10 cellular contexts compared by ENCODE assay signal in the genomic region with DNA sequence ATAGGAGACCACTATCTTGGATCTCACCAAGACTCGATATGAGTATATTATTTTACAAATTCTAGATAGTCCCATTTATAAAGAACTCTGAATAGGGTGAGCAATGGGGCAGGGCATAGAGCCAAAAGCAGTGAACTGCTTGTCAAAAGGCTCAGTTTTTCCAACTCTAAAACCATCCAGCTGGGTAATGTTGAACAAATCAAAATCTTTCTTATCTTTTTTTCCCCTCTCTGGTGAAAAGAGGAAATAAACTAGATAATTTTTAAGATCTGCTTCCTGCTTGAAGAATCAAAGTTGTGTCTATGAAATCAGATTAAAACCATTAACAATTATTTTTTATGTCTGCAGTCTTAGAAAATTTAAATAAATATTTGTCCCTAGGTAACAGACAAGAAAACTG.
DNase-seq lines count a peak whose midpoint lies in the region; ATAC-seq and TF ChIP-seq lines count a peak whose summit lies in the region.
"Had no signal": no experiment of that assay in that cellular context is flagged by ENCODE, and none has a peak within 500 bp of the region (broad histone marks: within the 10 kb centered on the region; RNA-seq: fewer than 3 reads in every experiment).

No MANE protein-coding gene starts in this region.

- H3K27ac ChIP-seq in PC-9 (peak overlapping the region; percentile 77), esophagus muscularis mucosa (replicated peaks in 1 of 4) (peak overlapping the region; percentile 67 to 81 (median 78))

- no peaks in the 10 kb centered on the region for H3K9me2 ChIP-seq in PC-9 (ENCODE audit: insufficient read depth)

- BruUV-seq in PC-9 (replicated peaks; lab: Mats Ljungman, UMichigan) = no TSS peak

- ATAC-seq in omental fat pad (ENCODE audit: low FRiP score) (peak; percentile 39), HG02763 (IDR thresholded peaks at IDR 0.05; ENCODE audit: unreplicated experiment) (no peak), left lobe of liver (no peak), GM21737 (IDR thresholded peaks at IDR 0.05; ENCODE audit: unreplicated experiment) (no peak)

- H3K9me3 ChIP-seq in PC-9 (ENCODE audit: insufficient read depth, low read depth) = no peaks in the 10 kb centered on the region; the same call in 1 of the 2 replicates
- no peaks in the 10 kb centered on the region for H3K9me3 ChIP-seq in esophagus muscularis mucosa

- H3K4me3 ChIP-seq in AG10803 (ENCODE audit: low read length) = no peak overlapping the region
- no peak overlapping the region for H3K4me3 ChIP-seq in PC-9
- no peak overlapping the region for H3K4me3 ChIP-seq in esophagus muscularis mucosa

- peak overlapping the region; percentile 37 for H3K4me2 ChIP-seq in PC-9

- peak; percentile 41 for DNase-seq in AG10803 (ENCODE audit: low read depth)
- no peak for DNase-seq in PC-9
- no peak for DNase-seq in esophagus muscularis mucosa (ENCODE audit: extremely low spot score)
- DNase-seq in omental fat pad (ENCODE audit: low spot score) = no peak
- DNase-seq in left lobe of liver (ENCODE audit: low spot score) = no peak
- no peak for DNase-seq in GOT3 (lab: John Stamatoyannopoulos, UW)
- DNase-seq: NCI-H1436 treated with DMSO at 0.1 percent for 48 hours, T-helper 2 cell had no signal

- no peak overlapping the region for H2AFZ ChIP-seq in PC-9

- TF ChIP-seq CTCF in AG10803 (conservative IDR thresholded peaks at IDR 0.05; ENCODE audit: low read length) = no peak
- no peak for TF ChIP-seq CTCF in PC-9 (conservative IDR thresholded peaks at IDR 0.05)
- no peak for TF ChIP-seq CTCF in esophagus muscularis mucosa (IDR thresholded peaks at IDR 0.05)
- TF ChIP-seq CTCF in omental fat pad (IDR thresholded peaks at IDR 0.05) = no peak

- no peaks in the 10 kb centered on the region for H3K79me2 ChIP-seq in PC-9 (ENCODE audit: low read depth)

- no peak for TF ChIP-seq POLR2A in esophagus muscularis mucosa (IDR thresholded peaks at IDR 0.05; ENCODE audit: low read depth)

- POLR2A ChIA-PET in PC-9 (lab: Charles Lee; ENCODE audit: unreplicated experiment) = no interaction called here

- 50% methylated on average over 1 of the region's 1 CpG for WGBS in esophagus muscularis mucosa

- TF ChIP-seq EP300 in esophagus muscularis mucosa (IDR thresholded peaks at IDR 0.05) = no peak

- no peaks in the 10 kb centered on the region for H3K27me3 ChIP-seq in PC-9 (ENCODE audit: insufficient read depth, low read depth)
- H3K27me3 ChIP-seq in esophagus muscularis mucosa = no peaks in the 10 kb centered on the region

- H3K36me3 ChIP-seq in PC-9 (ENCODE audit: low read depth) = no peaks in the 10 kb centered on the region
- no peaks in the 10 kb centered on the region for H3K36me3 ChIP-seq in esophagus muscularis mucosa

- intact Hi-C loops in PC-9 (cut with micrococcal nuclease; ENCODE audit: unreplicated experiment) = no loop called here
- intact Hi-C loops in esophagus muscularis mucosa (cut with DNase I) = loop anchor here (5.0 kb wide), 1 partner anchor 67 kb away; no protein-coding TSS in a partner anchor

- peaks cover 28% of the 10 kb centered on the region for H3F3A ChIP-seq in PC-9 (ENCODE audit: insufficient read depth, low read depth)

- CTCF ChIA-PET in PC-9 (lab: Charles Lee) = no interaction called here

- no peaks in the 10 kb centered on the region for H4K20me1 ChIP-seq in PC-9 (ENCODE audit: insufficient read depth)

- H3K4me1 ChIP-seq in PC-9 (replicated peaks; ENCODE audit: insufficient read depth) (peaks cover 43% of the 10 kb centered on the region), esophagus muscularis mucosa (peaks cover 34 to 39% (median 37%) of the 10 kb centered on the region in 4 donors)
